In the genomic region with DNA sequence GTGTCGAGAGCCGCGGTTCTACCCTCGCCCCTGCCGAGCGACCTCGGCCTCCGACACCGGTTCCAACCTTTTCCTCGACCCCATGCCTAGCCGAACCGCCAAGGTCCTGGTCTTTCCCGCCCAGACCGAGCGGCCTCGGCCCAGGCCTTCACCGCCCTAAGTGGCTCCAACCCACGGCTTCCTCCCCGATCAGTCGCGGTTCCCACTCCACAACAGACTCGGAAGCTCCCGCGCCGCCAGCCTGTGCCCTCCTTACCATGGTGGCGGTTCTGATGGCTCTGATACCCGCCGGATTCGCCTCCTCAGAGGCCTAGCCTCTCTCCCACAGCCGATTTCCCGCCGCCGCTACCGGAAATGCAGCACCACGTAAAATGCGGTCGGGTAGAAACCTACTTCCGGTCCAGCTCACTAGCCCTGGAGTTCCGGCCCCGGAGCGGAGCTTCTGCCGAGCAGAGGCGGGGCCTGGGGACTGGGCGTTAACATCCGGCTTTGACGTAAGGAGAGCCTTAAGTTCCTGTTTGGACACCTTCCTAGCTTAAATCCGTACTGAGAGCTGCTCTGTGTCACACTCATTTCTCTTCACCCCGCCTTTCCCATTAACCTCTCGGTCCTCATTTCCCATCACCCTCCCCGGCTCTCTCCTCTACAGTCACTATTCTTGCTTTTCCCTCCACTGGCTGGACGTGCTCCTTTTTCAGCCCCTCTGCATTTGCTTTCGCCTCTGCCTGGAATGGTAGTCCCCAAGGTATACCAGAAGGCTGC, we compare ENCODE assay signal across 8 cellular contexts. TPM values are rescaled to one million over a fixed set of nuclear protein-coding genes. Genes with fewer than 3 reads are reported as not detected.
DNase-seq lines count a peak whose midpoint lies in the region; ATAC-seq and TF ChIP-seq lines count a peak whose summit lies in the region.

Gene SNRPB, minus strand, starts transcription at position 358 of the 762 bp plus-strand sequence. Its CDS starts 99 bp downstream, at position 259.

- peaks cover 7 to 14% of the 10 kb centered on the region in 2 donors for H3K36me3 ChIP-seq in esophagus (ENCODE audit: control insufficient read depth in 2 of 2, insufficient read depth in 2 of 2, low read length in 1 of 2)
- no peaks in the 10 kb centered on the region for H3K36me3 ChIP-seq in mucosa of stomach (ENCODE audit: control insufficient read depth, insufficient read depth, low read length)

- no peaks in the 10 kb centered on the region for H3K27me3 Mint-ChIP-seq in activated T-cell treated with anti-CD3 and anti-CD28 coated beads, Interleukin-2, amount 50 U/mL, for 24 hours

- H3K27ac Mint-ChIP-seq in activated T-cell treated with anti-CD3 and anti-CD28 coated beads, Interleukin-2, amount 50 U/mL, for 24 hours: peak within 1 kb of the TSS; percentile 100

- peak; percentile 96 for ATAC-seq in GM21717 (IDR thresholded peaks at IDR 0.05; ENCODE audit: unreplicated experiment)

- H3K4me3 Mint-ChIP-seq in activated T-cell treated with anti-CD3 and anti-CD28 coated beads, Interleukin-2, amount 50 U/mL, for 24 hours: peak within 1 kb of the TSS; percentile 100

- H3K9me3 ChIP-seq in esophagus (ENCODE audit: control insufficient read depth in 2 of 2, insufficient read depth in 1 of 2, low read depth in 1 of 2, low read length in 1 of 2) (no peaks in the 10 kb centered on the region), mucosa of stomach (ENCODE audit: control insufficient read depth, low read length) (no peaks in the 10 kb centered on the region)

- H3K27ac ChIP-seq in esophagus (ENCODE audit: low read depth in 2 of 2, low read length in 1 of 2): peak within 1 kb of the TSS; percentile 97 to 98

- in situ Hi-C loops in KBM-7 (cut with MboI; ENCODE audit: low pct_unique_long_range_greater_than_20kb, low sequenced_read_pairs): no loop called here

- H3K4me1 ChIP-seq in esophagus (ENCODE audit: control insufficient read depth in 2 of 2, insufficient read depth in 2 of 2, low read length in 1 of 2) (peaks cover 0 to 2% of the 10 kb centered on the region in 2 donors), mucosa of stomach (ENCODE audit: control insufficient read depth, insufficient read depth, low read length) (peaks cover 16% of the 10 kb centered on the region)

- DNase-seq in DMS153 treated with DMSO at 0.1 percent for 48 hours (lab: John Stamatoyannopoulos, UW; ENCODE audit: unreplicated experiment): peak; percentile 96
- DNase-seq in KBM-7: peak; percentile 98
- DNase-seq in activated T-cell treated with anti-CD3 and anti-CD28 coated beads, Interleukin-2, amount 50 U/mL, for 24 hours: peak; percentile 98
- peak; percentile 93 to 94 for DNase-seq in stimulated activated CD8-positive, alpha-beta memory T cell treated with anti-CD3 and anti-CD28 coated beads, Interleukin-7, amount 100 ng/mL, for 1 hour (ENCODE audit: low read depth in 2 of 2)

- no peaks in the 10 kb centered on the region for H3K9me3 Mint-ChIP-seq in activated T-cell treated with anti-CD3 and anti-CD28 coated beads, Interleukin-2, amount 50 U/mL, for 24 hours

- H3K4me1 Mint-ChIP-seq in activated T-cell treated with anti-CD3 and anti-CD28 coated beads, Interleukin-2, amount 50 U/mL, for 24 hours (ENCODE audit: low read depth): peaks cover 51% of the 10 kb centered on the region

- 1% methylated on average over 52 of the region's 52 CpGs for WGBS in esophagus, 2 donors

- peaks cover 64% of the 10 kb centered on the region for H3K36me3 Mint-ChIP-seq in activated T-cell treated with anti-CD3 and anti-CD28 coated beads, Interleukin-2, amount 50 U/mL, for 24 hours (ENCODE audit: low read depth)

- no peaks in the 10 kb centered on the region for H3K27me3 ChIP-seq in esophagus (ENCODE audit: control insufficient read depth in 1 of 2, insufficient read depth in 2 of 2, low read length in 2 of 2)
- no peaks in the 10 kb centered on the region for H3K27me3 ChIP-seq in mucosa of stomach (ENCODE audit: control insufficient read depth, insufficient read depth, low read length)

- H3K4me3 ChIP-seq in esophagus (ENCODE audit: low read depth in 1 of 2, low read length in 2 of 2) (peak within 1 kb of the TSS; percentile 77 to 83), mucosa of stomach (ENCODE audit: low read length) (peak within 1 kb of the TSS; percentile 46)

- H3K9ac ChIP-seq in mucosa of stomach (ENCODE audit: low read length): peak within 1 kb of the TSS; percentile 82

TF ChIP-seq in PFSK-1, 5 proteins besides CTCF, POLR2A, EP300 and RAD21:
- TF ChIP-seq FOXP2 (optimal IDR thresholded peaks at IDR 0.05; ENCODE audit: borderline replicate concordance, extremely low read depth, extremely low read length, insufficient read depth): no peak
- TF ChIP-seq POLR2AphosphoS5 (IDR thresholded peaks at IDR 0.05; ENCODE audit: low read depth, low read length): peak; percentile 98
- 0 out of 2 replicates have a peak, but pooled peaks have one; percentile 34 for TF ChIP-seq SIN3A (IDR thresholded peaks at IDR 0.05; ENCODE audit: borderline replicate concordance, insufficient read depth, low read length)
- TF ChIP-seq TAF1 (IDR thresholded peaks at IDR 0.05; ENCODE audit: borderline replicate concordance, insufficient read depth, low read length): peak; percentile 99
- TF ChIP-seq, protein P1, sequence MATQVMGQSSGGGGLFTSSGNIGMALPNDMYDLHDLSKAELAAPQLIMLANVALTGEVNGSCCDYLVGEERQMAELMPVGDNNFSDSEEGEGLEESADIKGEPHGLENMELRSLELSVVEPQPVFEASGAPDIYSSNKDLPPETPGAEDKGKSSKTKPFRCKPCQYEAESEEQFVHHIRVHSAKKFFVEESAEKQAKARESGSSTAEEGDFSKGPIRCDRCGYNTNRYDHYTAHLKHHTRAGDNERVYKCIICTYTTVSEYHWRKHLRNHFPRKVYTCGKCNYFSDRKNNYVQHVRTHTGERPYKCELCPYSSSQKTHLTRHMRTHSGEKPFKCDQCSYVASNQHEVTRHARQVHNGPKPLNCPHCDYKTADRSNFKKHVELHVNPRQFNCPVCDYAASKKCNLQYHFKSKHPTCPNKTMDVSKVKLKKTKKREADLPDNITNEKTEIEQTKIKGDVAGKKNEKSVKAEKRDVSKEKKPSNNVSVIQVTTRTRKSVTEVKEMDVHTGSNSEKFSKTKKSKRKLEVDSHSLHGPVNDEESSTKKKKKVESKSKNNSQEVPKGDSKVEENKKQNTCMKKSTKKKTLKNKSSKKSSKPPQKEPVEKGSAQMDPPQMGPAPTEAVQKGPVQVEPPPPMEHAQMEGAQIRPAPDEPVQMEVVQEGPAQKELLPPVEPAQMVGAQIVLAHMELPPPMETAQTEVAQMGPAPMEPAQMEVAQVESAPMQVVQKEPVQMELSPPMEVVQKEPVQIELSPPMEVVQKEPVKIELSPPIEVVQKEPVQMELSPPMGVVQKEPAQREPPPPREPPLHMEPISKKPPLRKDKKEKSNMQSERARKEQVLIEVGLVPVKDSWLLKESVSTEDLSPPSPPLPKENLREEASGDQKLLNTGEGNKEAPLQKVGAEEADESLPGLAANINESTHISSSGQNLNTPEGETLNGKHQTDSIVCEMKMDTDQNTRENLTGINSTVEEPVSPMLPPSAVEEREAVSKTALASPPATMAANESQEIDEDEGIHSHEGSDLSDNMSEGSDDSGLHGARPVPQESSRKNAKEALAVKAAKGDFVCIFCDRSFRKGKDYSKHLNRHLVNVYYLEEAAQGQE (IDR thresholded peaks at IDR 0.05; ENCODE audit: insufficient read depth in 1 of 2, low read depth in 2 of 2, low read length in 2 of 2): peak; percentile 51 to 66; a peak in 2 of 4 replicates

RNA-seq across cellular contexts. Expression of gene SNRPB, which starts in this region (rescaled TPM):
- polyA plus RNA-seq in PFSK-1 (2012; ENCODE audit: insufficient read length, low read depth): 370 TPM
- 100 to 1,000 TPM; 138 to 273 TPM for polyA plus RNA-seq in esophagus

Comparison
In these comparisons a context has a peak if more than half of its experiments do, and no peak if none do; other contexts are left out.
1. Peak in every context shown above with its lines: DNase-seq, ATAC-seq, H3K4me3 ChIP-seq and H3K27ac ChIP-seq.